8 cellular contexts compared by ENCODE assay signal in the genomic region with DNA sequence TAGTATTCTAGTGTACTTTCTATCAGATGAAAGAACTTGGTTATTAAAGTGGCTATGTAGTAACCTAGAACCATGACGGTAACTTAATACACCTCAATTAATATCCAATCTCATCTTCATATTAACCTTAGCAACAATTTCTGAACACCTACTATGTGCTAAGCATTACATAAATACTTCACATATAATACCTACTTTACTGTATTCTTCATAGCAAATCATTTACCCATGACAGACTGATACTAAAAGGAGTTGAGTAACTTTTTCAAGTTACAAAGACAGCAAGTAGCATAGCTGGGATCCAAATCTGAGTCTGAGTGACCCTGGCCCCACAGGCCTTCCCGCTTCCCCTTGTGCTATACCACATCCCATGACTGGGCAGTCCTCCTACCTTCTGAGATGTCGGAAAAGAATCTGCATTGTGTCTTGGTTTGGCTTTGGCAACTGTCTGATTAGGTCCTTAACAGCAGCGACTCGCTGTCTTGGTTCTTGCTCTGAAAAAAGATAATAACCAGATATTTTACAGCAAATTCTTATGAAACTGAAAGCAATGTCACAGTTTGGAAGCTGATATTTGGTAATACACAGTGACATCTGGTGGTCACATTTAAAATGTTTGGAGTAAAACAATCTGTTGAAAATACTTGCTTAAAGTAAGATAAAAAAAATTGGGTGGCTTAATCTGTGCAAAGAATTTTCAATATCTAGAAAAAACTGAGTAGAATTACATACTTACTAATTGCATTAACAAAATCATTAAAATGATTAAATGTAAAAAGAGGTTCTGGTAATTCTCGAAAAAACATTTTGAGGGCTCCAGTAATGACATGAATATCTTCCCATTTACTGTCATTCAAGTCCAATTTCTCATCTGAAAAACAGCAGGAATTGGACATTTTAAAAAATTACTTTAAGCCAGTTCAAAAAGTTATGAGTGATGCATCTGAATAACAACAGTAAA.
A peak's percentile ranks its signal among the peaks of the same experiment; 100 is the strongest.
DNase-seq lines count a peak whose midpoint lies in the region; ATAC-seq and TF ChIP-seq lines count a peak whose summit lies in the region.

No MANE protein-coding gene starts in this region.

- H3K9me3 Mint-ChIP-seq in Calu3 (ENCODE audit: low read depth, unreplicated experiment), result no peaks in the 10 kb centered on the region
- no peaks in the 10 kb centered on the region for H3K9me3 Mint-ChIP-seq in activated CD4-positive, alpha-beta memory T cell treated with anti-CD3 and anti-CD28 coated beads, Interleukin-2, amount 10 ng/mL, durations not matched to agents 7 days and 5 days
- no peaks in the 10 kb centered on the region for H3K9me3 Mint-ChIP-seq in natural killer cell treated with Interleukin-12 subunit alpha and Interleukin-12 subunit beta and Interleukin-15 and Interleukin-18, amount 100 ng/mL, for 72 hours

- no peaks in the 10 kb centered on the region for H3K27me3 ChIP-seq in MG63

- H3K27me3 Mint-ChIP-seq in Calu3 (ENCODE audit: unreplicated experiment), result no peaks in the 10 kb centered on the region
- no peaks in the 10 kb centered on the region for H3K27me3 Mint-ChIP-seq in activated CD4-positive, alpha-beta memory T cell treated with anti-CD3 and anti-CD28 coated beads, Interleukin-2, amount 10 ng/mL, durations not matched to agents 7 days and 5 days
- H3K27me3 Mint-ChIP-seq in natural killer cell treated with Interleukin-12 subunit alpha and Interleukin-12 subunit beta and Interleukin-15 and Interleukin-18, amount 100 ng/mL, for 72 hours, result no peaks in the 10 kb centered on the region

- intact Hi-C loops in Calu3 (cut with micrococcal nuclease; ENCODE audit: unreplicated experiment), result loop anchor here (5.0 kb wide), 1 partner anchor 1056 kb away; no protein-coding TSS in a partner anchor

- peak overlapping the region; percentile 3; the same call in 1 of the 2 replicates for H3K4me3 ChIP-seq in MG63
- peak overlapping the region; percentile 43 for H3K4me3 ChIP-seq in fibroblast of mammary gland (ENCODE audit: control insufficient read depth, low read depth, low read length)

- CTCF ChIA-PET in Calu3 (lab: Charles Lee), result interaction anchor here (1.1 kb wide), 1 partner anchor 14 kb away, joined by 3 read pairs; no protein-coding TSS in a partner anchor
- CTCF ChIA-PET in activated CD4-positive, alpha-beta memory T cell treated with anti-CD3 and anti-CD28 coated beads, Interleukin-2, amount 10 ng/mL, durations not matched to agents 7 days and 5 days (lab: Charles Lee), result interaction anchor here (0.8 to 3.3 kb wide), 8 partner anchors 17 to 1138 kb away, joined by 3 to 29 read pairs (median 4); no protein-coding TSS in a partner anchor

- no peak overlapping the region for H3K4me3 Mint-ChIP-seq in Calu3 (ENCODE audit: low read depth, unreplicated experiment)
- peak overlapping the region; percentile 65 for H3K4me3 Mint-ChIP-seq in activated CD4-positive, alpha-beta memory T cell treated with anti-CD3 and anti-CD28 coated beads, Interleukin-2, amount 10 ng/mL, durations not matched to agents 7 days and 5 days
- H3K4me3 Mint-ChIP-seq in natural killer cell treated with Interleukin-12 subunit alpha and Interleukin-12 subunit beta and Interleukin-15 and Interleukin-18, amount 100 ng/mL, for 72 hours, result peak overlapping the region; percentile 67

- peaks cover 31% of the 10 kb centered on the region for H3K36me3 ChIP-seq in MG63

- H3K4me1 Mint-ChIP-seq in Calu3 (ENCODE audit: low read depth, unreplicated experiment), result no peaks in the 10 kb centered on the region
- H3K4me1 Mint-ChIP-seq in activated CD4-positive, alpha-beta memory T cell treated with anti-CD3 and anti-CD28 coated beads, Interleukin-2, amount 10 ng/mL, durations not matched to agents 7 days and 5 days, result peaks cover 7% of the 10 kb centered on the region
- H3K4me1 Mint-ChIP-seq in natural killer cell treated with Interleukin-12 subunit alpha and Interleukin-12 subunit beta and Interleukin-15 and Interleukin-18, amount 100 ng/mL, for 72 hours (ENCODE audit: low read depth in 2 of 2), result peaks cover 6% of the 10 kb centered on the region in 2 donors

- TF ChIP-seq CTCF in Calu3 (IDR thresholded peaks at IDR 0.05; ENCODE audit: unreplicated experiment) (peak; percentile 49), fibroblast of mammary gland (conservative IDR thresholded peaks at IDR 0.05; ENCODE audit: control insufficient read depth, insufficient read depth, low read depth, low read length) (peak; percentile 37)

- BruUV-seq in Calu3 (replicated peaks; lab: Mats Ljungman, UMichigan), result no TSS peak

- POLR2A ChIA-PET in activated CD4-positive, alpha-beta memory T cell treated with anti-CD3 and anti-CD28 coated beads, Interleukin-2, amount 10 ng/mL, durations not matched to agents 7 days and 5 days (lab: Charles Lee), result interaction anchor here (1.0 to 1.3 kb wide), 2 partner anchors 48 to 1024 kb away, joined by 3 read pairs; no protein-coding TSS in a partner anchor

- H3K36me3 Mint-ChIP-seq in Calu3 (ENCODE audit: insufficient read depth, unreplicated experiment), result peaks cover 42% of the 10 kb centered on the region
- H3K36me3 Mint-ChIP-seq in activated CD4-positive, alpha-beta memory T cell treated with anti-CD3 and anti-CD28 coated beads, Interleukin-2, amount 10 ng/mL, durations not matched to agents 7 days and 5 days (ENCODE audit: low read depth), result peaks cover 2% of the 10 kb centered on the region
- H3K36me3 Mint-ChIP-seq in natural killer cell treated with Interleukin-12 subunit alpha and Interleukin-12 subunit beta and Interleukin-15 and Interleukin-18, amount 100 ng/mL, for 72 hours, result no peaks in the 10 kb centered on the region

- no peak for DNase-seq in Calu3
- DNase-seq in MG63, result peak; percentile 8
- peak; percentile 30 for DNase-seq in activated CD4-positive, alpha-beta memory T cell treated with anti-CD3 and anti-CD28 coated beads, Interleukin-2, amount 10 ng/mL, durations not matched to agents 7 days and 5 days
- DNase-seq in fibroblast of mammary gland (ENCODE audit: low read depth), result peak; percentile 82
- no peak for DNase-seq in natural killer cell treated with Interleukin-12 subunit alpha and Interleukin-12 subunit beta and Interleukin-15 and Interleukin-18, amount 100 ng/mL, for 72 hours (ENCODE audit: low spot score)
- no peak for DNase-seq in activated effector memory CD4-positive, alpha-beta T cell treated with Interleukin-2 at 50 U/mL for 16 hours
- no peak for DNase-seq in GM19238 (ENCODE audit: insufficient read length, low spot score)

- H3K27ac Mint-ChIP-seq in Calu3 (ENCODE audit: unreplicated experiment), result peak overlapping the region; percentile 31
- peak overlapping the region; percentile 76 for H3K27ac Mint-ChIP-seq in activated CD4-positive, alpha-beta memory T cell treated with anti-CD3 and anti-CD28 coated beads, Interleukin-2, amount 10 ng/mL, durations not matched to agents 7 days and 5 days
- H3K27ac Mint-ChIP-seq in natural killer cell treated with Interleukin-12 subunit alpha and Interleukin-12 subunit beta and Interleukin-15 and Interleukin-18, amount 100 ng/mL, for 72 hours, result peak overlapping the region; percentile 66 to 84

- peak; percentile 58 for ATAC-seq in GM18907 (IDR thresholded peaks at IDR 0.05; ENCODE audit: unreplicated experiment)
- ATAC-seq in natural killer cell treated with Interleukin-12 subunit alpha and Interleukin-12 subunit beta and Interleukin-15 and Interleukin-18, amount 100 ng/mL, for 72 hours, result peak; percentile 69 to 70

- H3K9me3 ChIP-seq in MG63, result no peaks in the 10 kb centered on the region

Comparison
In these comparisons a context has a peak if more than half of its experiments do, and no peak if none do; other contexts are left out.
1. DNase-seq: peak in MG63 (single experiment), activated CD4-positive, alpha-beta memory T cell treated with anti-CD3 and anti-CD28 coated beads, Interleukin-2, amount 10 ng/mL, durations not matched to agents 7 days and 5 days (single experiment) and fibroblast of mammary gland (single experiment); none in Calu3 (single experiment), natural killer cell treated with Interleukin-12 subunit alpha and Interleukin-12 subunit beta and Interleukin-15 and Interleukin-18, amount 100 ng/mL, for 72 hours (single experiment), activated effector memory CD4-positive, alpha-beta T cell treated with Interleukin-2 at 50 U/mL for 16 hours (single experiment) and GM19238 (single experiment).
2. Peak in every context shown above with its lines, with median percentiles within 50 percentile points of each other: H3K27ac Mint-ChIP-seq.